Comparison of ENCODE assay signal across 1 cellular context in genomic region chr5:110653231-110653970, GRCh38.
TF ChIP-seq lines count a peak whose summit lies in the region.

No MANE protein-coding gene starts in this region.

TF ChIP-seq in GM23338, 12 proteins besides CTCF, POLR2A, EP300 and RAD21 (continued from another document):
- TF ChIP-seq ZNF462 (CRISPR knock-in tag; IDR thresholded peaks at IDR 0.05) (no peak), ETS1 (IDR thresholded peaks at IDR 0.05) (no peak), ZNF331 (CRISPR knock-in tag; IDR thresholded peaks at IDR 0.05; ENCODE audit: low read depth) (no peak)
